In the genomic region with DNA sequence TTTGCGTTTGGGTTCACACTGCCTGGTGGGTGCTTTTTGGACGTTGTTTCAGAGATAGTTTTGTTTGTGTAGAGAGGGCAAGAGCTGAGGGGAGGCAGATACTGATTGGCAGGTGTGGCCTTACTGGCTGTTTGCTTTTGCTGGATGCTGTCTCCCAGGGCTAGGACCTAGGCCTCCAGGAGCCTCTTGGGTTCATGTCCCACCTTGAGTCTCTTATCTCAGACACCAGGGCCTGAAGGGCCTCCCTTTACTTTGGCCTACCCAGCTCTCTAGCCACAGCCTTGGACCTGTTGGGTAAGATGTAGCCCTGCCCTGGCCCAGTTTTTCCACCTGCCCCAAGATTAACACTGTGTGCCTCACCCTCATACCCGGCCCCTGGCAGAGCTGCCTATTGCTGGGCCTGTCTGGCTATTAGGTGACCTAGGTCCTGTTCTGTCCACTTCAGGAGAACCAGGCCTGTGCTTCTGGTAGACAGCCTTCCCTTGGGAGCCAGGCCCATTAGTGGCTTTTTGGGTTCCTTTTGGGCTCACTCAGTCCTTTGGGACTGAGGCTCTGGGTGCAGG, we compare ENCODE assay signal across 2 cellular contexts.
A peak's percentile ranks its signal among the peaks of the same experiment; 100 is the strongest.
TF ChIP-seq lines count a peak whose summit lies in the region.

No MANE protein-coding gene starts in this region.

TF ChIP-seq in HEK293, 187 proteins besides CTCF, POLR2A, EP300 and RAD21:
- TF ChIP-seq, protein P1, sequence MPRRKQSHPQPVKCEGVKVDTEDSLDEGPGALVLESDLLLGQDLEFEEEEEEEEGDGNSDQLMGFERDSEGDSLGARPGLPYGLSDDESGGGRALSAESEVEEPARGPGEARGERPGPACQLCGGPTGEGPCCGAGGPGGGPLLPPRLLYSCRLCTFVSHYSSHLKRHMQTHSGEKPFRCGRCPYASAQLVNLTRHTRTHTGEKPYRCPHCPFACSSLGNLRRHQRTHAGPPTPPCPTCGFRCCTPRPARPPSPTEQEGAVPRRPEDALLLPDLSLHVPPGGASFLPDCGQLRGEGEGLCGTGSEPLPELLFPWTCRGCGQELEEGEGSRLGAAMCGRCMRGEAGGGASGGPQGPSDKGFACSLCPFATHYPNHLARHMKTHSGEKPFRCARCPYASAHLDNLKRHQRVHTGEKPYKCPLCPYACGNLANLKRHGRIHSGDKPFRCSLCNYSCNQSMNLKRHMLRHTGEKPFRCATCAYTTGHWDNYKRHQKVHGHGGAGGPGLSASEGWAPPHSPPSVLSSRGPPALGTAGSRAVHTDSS (tag by site-specific recombination; IDR thresholded peaks at IDR 0.05), result no peak
- peak; percentile 38 for TF ChIP-seq GLIS1 (tag by site-specific recombination; IDR thresholded peaks at IDR 0.05)

TF ChIP-seq in GM12878, 131 proteins besides CTCF, POLR2A, EP300 and RAD21:
- TF ChIP-seq YBX1 (IDR thresholded peaks at IDR 0.05) (no peak), SREBF2 (IDR thresholded peaks at IDR 0.05; ENCODE audit: low read length) (no peak), FOS (IDR thresholded peaks at IDR 0.05; ENCODE audit: borderline replicate concordance, extremely low read depth, insufficient read length) (no peak), SPI1 (IDR thresholded peaks at IDR 0.05; ENCODE audit: borderline replicate concordance, insufficient read depth, low read depth, low read length) (no peak), STAT3 (IDR thresholded peaks at IDR 0.05; ENCODE audit: low read depth, low read length) (no peak)
- TF ChIP-seq, protein P2, sequence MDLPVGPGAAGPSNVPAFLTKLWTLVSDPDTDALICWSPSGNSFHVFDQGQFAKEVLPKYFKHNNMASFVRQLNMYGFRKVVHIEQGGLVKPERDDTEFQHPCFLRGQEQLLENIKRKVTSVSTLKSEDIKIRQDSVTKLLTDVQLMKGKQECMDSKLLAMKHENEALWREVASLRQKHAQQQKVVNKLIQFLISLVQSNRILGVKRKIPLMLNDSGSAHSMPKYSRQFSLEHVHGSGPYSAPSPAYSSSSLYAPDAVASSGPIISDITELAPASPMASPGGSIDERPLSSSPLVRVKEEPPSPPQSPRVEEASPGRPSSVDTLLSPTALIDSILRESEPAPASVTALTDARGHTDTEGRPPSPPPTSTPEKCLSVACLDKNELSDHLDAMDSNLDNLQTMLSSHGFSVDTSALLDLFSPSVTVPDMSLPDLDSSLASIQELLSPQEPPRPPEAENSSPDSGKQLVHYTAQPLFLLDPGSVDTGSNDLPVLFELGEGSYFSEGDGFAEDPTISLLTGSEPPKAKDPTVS (IDR thresholded peaks at IDR 0.05; ENCODE audit: low read depth, low read length), result no peak
